ENCODE assay signal across 1 cellular context in the genomic region with DNA sequence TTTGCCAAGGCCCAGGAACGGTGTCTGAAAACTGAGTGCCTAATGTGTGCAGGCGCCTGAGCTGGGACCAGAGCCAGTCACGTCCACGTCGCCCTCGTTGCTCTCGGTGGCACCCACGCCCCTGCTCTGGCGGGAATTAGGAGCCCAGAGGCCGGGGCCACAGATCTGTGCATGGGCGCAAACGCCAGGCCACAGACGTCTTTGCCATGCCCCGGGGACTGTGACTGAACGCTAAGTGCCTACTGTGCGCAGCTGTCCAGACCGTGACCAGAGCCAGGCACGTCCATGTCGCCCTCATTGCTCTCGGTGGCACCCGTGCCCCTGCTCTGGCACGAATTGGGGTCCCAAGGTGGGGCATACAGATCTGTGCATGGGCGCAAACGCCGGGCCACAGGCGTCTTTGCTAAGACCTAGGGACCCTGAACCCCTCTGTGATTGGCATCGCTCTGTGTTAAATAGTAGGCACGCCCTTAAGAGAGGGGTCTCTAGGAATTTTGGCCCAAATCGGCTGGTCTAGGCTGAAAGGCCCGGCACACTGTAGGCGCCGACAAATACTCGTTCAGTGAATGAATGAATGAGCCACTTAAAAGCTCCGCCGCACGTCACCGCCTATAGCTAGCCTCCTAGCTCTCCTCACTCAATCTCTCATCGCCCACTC.
TF ChIP-seq lines count a peak whose summit lies in the region.

No MANE protein-coding gene starts in this region.

TF ChIP-seq in K562, 482 proteins besides CTCF, POLR2A, EP300 and RAD21 (continues in another document):
- TF ChIP-seq, protein P1, sequence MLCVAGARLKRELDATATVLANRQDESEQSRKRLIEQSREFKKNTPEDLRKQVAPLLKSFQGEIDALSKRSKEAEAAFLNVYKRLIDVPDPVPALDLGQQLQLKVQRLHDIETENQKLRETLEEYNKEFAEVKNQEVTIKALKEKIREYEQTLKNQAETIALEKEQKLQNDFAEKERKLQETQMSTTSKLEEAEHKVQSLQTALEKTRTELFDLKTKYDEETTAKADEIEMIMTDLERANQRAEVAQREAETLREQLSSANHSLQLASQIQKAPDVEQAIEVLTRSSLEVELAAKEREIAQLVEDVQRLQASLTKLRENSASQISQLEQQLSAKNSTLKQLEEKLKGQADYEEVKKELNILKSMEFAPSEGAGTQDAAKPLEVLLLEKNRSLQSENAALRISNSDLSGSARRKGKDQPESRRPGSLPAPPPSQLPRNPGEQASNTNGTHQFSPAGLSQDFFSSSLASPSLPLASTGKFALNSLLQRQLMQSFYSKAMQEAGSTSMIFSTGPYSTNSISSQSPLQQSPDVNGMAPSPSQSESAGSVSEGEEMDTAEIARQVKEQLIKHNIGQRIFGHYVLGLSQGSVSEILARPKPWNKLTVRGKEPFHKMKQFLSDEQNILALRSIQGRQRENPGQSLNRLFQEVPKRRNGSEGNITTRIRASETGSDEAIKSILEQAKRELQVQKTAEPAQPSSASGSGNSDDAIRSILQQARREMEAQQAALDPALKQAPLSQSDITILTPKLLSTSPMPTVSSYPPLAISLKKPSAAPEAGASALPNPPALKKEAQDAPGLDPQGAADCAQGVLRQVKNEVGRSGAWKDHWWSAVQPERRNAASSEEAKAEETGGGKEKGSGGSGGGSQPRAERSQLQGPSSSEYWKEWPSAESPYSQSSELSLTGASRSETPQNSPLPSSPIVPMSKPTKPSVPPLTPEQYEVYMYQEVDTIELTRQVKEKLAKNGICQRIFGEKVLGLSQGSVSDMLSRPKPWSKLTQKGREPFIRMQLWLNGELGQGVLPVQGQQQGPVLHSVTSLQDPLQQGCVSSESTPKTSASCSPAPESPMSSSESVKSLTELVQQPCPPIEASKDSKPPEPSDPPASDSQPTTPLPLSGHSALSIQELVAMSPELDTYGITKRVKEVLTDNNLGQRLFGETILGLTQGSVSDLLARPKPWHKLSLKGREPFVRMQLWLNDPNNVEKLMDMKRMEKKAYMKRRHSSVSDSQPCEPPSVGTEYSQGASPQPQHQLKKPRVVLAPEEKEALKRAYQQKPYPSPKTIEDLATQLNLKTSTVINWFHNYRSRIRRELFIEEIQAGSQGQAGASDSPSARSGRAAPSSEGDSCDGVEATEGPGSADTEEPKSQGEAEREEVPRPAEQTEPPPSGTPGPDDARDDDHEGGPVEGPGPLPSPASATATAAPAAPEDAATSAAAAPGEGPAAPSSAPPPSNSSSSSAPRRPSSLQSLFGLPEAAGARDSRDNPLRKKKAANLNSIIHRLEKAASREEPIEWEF (CRISPR knock-in tag; IDR thresholded peaks at IDR 0.05) = 0 out of 2 replicates have a peak, but pooled peaks have one; percentile 8
- no peak for TF ChIP-seq KLF1 (tag; IDR thresholded peaks at IDR 0.05)
- no peak for TF ChIP-seq POLR2AphosphoS5 (IDR thresholded peaks at IDR 0.05; ENCODE audit: control insufficient read depth, insufficient read depth, low read depth, low read length)
- no peak for TF ChIP-seq ADNP (tag; IDR thresholded peaks at IDR 0.05)
- no peak for TF ChIP-seq RBM17 (IDR thresholded peaks at IDR 0.05; ENCODE audit: borderline replicate concordance, low read depth, low read length)
- TF ChIP-seq, protein P2, sequence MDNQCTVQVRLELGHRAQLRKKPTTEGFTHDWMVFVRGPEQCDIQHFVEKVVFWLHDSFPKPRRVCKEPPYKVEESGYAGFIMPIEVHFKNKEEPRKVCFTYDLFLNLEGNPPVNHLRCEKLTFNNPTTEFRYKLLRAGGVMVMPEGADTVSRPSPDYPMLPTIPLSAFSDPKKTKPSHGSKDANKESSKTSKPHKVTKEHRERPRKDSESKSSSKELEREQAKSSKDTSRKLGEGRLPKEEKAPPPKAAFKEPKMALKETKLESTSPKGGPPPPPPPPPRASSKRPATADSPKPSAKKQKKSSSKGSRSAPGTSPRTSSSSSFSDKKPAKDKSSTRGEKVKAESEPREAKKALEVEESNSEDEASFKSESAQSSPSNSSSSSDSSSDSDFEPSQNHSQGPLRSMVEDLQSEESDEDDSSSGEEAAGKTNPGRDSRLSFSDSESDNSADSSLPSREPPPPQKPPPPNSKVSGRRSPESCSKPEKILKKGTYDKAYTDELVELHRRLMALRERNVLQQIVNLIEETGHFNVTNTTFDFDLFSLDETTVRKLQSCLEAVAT (IDR thresholded peaks at IDR 0.05) = peak in 1 of 2 experiments; percentile 83; a peak in 2 of 4 replicates
- TF ChIP-seq HDAC8 (tag; IDR thresholded peaks at IDR 0.05) = peak; percentile 48; the same call in 1 of the 2 replicates
- TF ChIP-seq, protein P3, sequence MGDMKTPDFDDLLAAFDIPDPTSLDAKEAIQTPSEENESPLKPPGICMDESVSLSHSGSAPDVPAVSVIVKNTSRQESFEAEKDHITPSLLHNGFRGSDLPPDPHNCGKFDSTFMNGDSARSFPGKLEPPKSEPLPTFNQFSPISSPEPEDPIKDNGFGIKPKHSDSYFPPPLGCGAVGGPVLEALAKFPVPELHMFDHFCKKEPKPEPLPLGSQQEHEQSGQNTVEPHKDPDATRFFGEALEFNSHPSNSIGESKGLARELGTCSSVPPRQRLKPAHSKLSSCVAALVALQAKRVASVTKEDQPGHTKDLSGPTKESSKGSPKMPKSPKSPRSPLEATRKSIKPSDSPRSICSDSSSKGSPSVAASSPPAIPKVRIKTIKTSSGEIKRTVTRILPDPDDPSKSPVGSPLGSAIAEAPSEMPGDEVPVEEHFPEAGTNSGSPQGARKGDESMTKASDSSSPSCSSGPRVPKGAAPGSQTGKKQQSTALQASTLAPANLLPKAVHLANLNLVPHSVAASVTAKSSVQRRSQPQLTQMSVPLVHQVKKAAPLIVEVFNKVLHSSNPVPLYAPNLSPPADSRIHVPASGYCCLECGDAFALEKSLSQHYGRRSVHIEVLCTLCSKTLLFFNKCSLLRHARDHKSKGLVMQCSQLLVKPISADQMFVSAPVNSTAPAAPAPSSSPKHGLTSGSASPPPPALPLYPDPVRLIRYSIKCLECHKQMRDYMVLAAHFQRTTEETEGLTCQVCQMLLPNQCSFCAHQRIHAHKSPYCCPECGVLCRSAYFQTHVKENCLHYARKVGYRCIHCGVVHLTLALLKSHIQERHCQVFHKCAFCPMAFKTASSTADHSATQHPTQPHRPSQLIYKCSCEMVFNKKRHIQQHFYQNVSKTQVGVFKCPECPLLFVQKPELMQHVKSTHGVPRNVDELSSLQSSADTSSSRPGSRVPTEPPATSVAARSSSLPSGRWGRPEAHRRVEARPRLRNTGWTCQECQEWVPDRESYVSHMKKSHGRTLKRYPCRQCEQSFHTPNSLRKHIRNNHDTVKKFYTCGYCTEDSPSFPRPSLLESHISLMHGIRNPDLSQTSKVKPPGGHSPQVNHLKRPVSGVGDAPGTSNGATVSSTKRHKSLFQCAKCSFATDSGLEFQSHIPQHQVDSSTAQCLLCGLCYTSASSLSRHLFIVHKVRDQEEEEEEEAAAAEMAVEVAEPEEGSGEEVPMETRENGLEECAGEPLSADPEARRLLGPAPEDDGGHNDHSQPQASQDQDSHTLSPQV (IDR thresholded peaks at IDR 0.05) = peak; percentile 11
- no peak for TF ChIP-seq BCL6 (CRISPR knock-in tag; IDR thresholded peaks at IDR 0.05)
- TF ChIP-seq EWSR1 (IDR thresholded peaks at IDR 0.05; ENCODE audit: borderline replicate concordance, low read depth, partially characterized antibody) = no peak
- TF ChIP-seq, protein P4, sequence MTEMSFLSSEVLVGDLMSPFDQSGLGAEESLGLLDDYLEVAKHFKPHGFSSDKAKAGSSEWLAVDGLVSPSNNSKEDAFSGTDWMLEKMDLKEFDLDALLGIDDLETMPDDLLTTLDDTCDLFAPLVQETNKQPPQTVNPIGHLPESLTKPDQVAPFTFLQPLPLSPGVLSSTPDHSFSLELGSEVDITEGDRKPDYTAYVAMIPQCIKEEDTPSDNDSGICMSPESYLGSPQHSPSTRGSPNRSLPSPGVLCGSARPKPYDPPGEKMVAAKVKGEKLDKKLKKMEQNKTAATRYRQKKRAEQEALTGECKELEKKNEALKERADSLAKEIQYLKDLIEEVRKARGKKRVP (CRISPR knock-in tag; IDR thresholded peaks at IDR 0.05) = no peak
- no peak for TF ChIP-seq DACH1 (IDR thresholded peaks at IDR 0.05; ENCODE audit: partially characterized antibody)
- TF ChIP-seq MTA3 (IDR thresholded peaks at IDR 0.05; ENCODE audit: borderline replicate concordance) = peak; percentile 14; the same call in 1 of the 2 replicates
- TF ChIP-seq, protein P5, sequence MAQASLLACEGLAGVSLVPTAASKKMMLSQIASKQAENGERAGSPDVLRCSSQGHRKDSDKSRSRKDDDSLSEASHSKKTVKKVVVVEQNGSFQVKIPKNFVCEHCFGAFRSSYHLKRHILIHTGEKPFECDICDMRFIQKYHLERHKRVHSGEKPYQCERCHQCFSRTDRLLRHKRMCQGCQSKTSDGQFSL (CRISPR knock-in tag; IDR thresholded peaks at IDR 0.05) = no peak
- TF ChIP-seq, protein P5 (tag; IDR thresholded peaks at IDR 0.05) = 0 out of 4 replicates have a peak, but pooled peaks of 1 of the 2 experiments have one; percentile 42
- no peak for TF ChIP-seq ZNF76 (CRISPR knock-in tag; IDR thresholded peaks at IDR 0.05; ENCODE audit: borderline replicate concordance)
- TF ChIP-seq POLR2B (IDR thresholded peaks at IDR 0.05; ENCODE audit: low read depth, partially characterized antibody) = peak; percentile 56
- TF ChIP-seq THRAP3 (IDR thresholded peaks at IDR 0.05; ENCODE audit: borderline replicate concordance) = peak; percentile 82
- peak; percentile 9 for TF ChIP-seq RBM22 (IDR thresholded peaks at IDR 0.05; ENCODE audit: low read depth, low read length, poor library complexity, severe bottlenecking)
- no peak for TF ChIP-seq ZNF175 (CRISPR knock-in tag; IDR thresholded peaks at IDR 0.05; ENCODE audit: low read depth)
- TF ChIP-seq ZNF316 (IDR thresholded peaks at IDR 0.05) = no peak
- TF ChIP-seq NFRKB (IDR thresholded peaks at IDR 0.05; ENCODE audit: low read depth) = peak; percentile 23; the same call in 1 of the 2 replicates
- TF ChIP-seq FIP1L1 (IDR thresholded peaks at IDR 0.05; ENCODE audit: low read depth, low read length, poor library complexity, severe bottlenecking) = peak; percentile 6
- TF ChIP-seq, protein P6, sequence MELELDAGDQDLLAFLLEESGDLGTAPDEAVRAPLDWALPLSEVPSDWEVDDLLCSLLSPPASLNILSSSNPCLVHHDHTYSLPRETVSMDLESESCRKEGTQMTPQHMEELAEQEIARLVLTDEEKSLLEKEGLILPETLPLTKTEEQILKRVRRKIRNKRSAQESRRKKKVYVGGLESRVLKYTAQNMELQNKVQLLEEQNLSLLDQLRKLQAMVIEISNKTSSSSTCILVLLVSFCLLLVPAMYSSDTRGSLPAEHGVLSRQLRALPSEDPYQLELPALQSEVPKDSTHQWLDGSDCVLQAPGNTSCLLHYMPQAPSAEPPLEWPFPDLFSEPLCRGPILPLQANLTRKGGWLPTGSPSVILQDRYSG (tag; conservative IDR thresholded peaks at IDR 0.05; ENCODE audit: low read depth) = peak; percentile 3; the same call in 1 of the 2 replicates
- TF ChIP-seq DMBX1 (CRISPR knock-in tag; IDR thresholded peaks at IDR 0.05; ENCODE audit: borderline replicate concordance) = no peak
- 0 out of 2 replicates have a peak, but pooled peaks have one; percentile 29 for TF ChIP-seq STAG1 (CRISPR knock-in tag; IDR thresholded peaks at IDR 0.05; ENCODE audit: borderline replicate concordance)
- TF ChIP-seq GATA2 (CRISPR knock-in tag; IDR thresholded peaks at IDR 0.05) = no peak
- peak; percentile 98 for TF ChIP-seq ZNF24 (IDR thresholded peaks at IDR 0.05)
- TF ChIP-seq, protein P7, sequence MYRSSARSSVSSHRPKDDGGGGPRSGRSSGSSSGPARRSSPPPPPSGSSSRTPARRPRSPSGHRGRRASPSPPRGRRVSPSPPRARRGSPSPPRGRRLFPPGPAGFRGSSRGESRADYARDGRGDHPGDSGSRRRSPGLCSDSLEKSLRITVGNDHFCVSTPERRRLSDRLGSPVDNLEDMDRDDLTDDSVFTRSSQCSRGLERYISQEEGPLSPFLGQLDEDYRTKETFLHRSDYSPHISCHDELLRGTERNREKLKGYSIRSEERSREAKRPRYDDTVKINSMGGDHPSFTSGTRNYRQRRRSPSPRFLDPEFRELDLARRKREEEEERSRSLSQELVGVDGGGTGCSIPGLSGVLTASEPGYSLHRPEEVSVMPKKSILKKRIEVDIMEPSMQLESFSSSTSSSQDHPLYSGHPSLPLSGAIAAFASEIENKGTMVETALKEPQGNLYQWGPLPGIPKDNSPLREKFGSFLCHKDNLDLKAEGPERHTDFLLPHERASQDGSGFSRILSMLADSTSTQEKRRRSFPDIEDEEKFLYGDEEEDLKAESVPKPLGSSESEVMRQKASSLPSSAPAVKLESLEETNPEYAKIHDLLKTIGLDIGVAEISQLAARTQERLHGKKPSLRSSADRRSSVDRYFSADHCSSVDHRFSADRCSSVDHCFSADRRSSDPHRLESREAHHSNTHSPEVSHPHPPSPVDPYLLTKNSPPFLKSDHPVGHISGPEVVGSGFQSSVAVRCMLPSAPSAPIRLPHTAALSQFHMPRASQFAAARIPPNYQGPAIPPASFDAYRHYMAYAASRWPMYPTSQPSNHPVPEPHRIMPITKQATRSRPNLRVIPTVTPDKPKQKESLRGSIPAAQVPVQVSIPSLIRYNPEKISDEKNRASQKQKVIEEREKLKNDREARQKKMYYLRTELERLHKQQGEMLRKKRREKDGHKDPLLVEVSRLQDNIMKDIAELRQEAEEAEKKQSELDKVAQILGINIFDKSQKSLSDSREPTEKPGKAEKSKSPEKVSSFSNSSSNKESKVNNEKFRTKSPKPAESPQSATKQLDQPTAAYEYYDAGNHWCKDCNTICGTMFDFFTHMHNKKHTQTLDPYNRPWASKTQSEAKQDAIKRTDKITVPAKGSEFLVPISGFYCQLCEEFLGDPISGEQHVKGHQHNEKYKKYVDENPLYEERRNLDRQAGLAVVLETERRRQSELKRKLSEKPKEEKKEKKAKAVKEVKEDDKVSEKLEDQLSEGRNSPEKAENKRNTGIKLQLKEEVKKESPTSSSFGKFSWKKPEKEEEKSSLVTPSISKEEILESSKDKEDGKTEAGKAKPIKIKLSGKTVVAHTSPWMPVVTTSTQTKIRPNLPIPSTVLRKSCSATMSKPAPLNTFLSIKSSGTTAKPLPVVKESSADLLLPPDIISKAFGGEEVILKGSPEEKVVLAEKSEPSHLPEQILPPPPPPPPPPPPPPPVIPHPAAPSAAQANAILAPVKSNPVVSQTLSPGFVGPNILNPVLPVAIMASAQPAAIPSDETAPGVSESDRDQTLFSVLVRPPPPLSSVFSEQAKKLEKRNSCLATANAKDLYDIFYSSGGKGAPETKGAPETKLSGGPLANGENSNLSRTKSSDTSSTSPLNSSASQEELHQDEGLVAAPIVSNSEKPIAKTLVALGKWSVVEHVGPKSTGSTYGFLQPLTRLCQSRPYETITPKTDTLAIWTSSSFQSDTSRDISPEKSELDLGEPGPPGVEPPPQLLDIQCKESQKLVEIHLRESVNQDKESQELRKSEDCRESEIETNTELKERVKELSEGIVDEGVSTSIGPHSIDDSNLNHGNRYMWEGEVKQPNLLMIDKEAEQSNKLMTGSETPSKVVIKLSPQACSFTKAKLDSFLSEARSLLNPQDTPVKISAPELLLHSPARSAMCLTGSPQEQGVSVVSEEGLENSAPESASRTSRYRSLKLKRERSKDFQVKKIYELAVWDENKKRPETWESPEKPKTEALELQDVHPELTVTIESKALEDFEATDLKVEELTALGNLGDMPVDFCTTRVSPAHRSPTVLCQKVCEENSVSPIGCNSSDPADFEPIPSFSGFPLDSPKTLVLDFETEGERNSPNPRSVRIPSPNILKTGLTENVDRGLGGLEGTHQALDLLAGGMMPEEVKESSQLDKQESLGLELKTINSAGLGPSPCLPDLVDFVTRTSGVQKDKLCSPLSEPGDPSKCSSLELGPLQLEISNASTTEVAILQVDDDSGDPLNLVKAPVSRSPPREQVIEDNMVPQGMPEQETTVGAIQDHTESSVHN (IDR thresholded peaks at IDR 0.05; ENCODE audit: borderline replicate concordance in 1 of 2, low read depth in 1 of 2) = no peak
- no peak for TF ChIP-seq ZKSCAN8 (CRISPR knock-in tag; IDR thresholded peaks at IDR 0.05)
- TF ChIP-seq DPF2 (IDR thresholded peaks at IDR 0.05) = 0 out of 2 replicates have a peak, but pooled peaks have one; percentile 24
- no peak for TF ChIP-seq ZNF217 (CRISPR knock-in tag; IDR thresholded peaks at IDR 0.05)
